8 cellular contexts compared by ENCODE assay signal in the genomic region with DNA sequence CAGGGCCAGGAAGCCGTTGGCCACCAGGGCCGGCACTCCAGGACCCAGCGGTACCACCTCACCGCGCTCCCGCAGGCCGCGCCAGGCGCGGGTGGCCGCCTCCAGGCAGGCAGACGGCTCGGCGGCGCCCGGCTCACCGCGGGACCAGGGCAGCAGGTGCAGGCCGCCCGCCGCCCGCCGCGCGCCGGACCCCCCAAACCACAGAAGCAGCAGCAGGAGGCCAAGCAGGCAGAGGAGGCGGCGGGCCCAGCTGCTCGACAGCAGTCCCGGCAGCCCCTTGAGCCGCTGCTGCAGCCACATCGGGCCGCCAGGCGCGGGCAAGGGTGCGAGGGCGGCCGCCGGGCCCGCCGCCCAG. TPM values are rescaled to one million over a fixed set of nuclear protein-coding genes. Genes with fewer than 3 reads are reported as not detected.
DNase-seq lines count a peak whose midpoint lies in the region; ATAC-seq and TF ChIP-seq lines count a peak whose summit lies in the region.

No MANE protein-coding gene starts in this region.

- H3K9me3 Mint-ChIP-seq in activated naive CD4-positive, alpha-beta T cell treated with anti-CD3 and anti-CD28 coated beads, Interleukin-2, amount 50 U/mL, for 24 hours: no peaks in the 10 kb centered on the region
- no peaks in the 10 kb centered on the region for H3K9me3 Mint-ChIP-seq in naive thymus-derived CD8-positive, alpha-beta T cell

- H3K36me3 Mint-ChIP-seq in activated naive CD4-positive, alpha-beta T cell treated with anti-CD3 and anti-CD28 coated beads, Interleukin-2, amount 50 U/mL, for 24 hours: peaks cover 8% of the 10 kb centered on the region
- H3K36me3 Mint-ChIP-seq in naive thymus-derived CD8-positive, alpha-beta T cell: peaks cover 0 to 30% (median 7%) of the 10 kb centered on the region in 3 donors

- DNase-seq in activated naive CD4-positive, alpha-beta T cell treated with Interleukin-2 at 50 U/mL for 16 hours: no peak
- no peak for DNase-seq in choroid plexus epithelial cell (ENCODE audit: low read depth)
- DNase-seq in naive thymus-derived CD8-positive, alpha-beta T cell: peak in 2 of 10 donors; percentile 4 to 19
- DNase-seq in DMS114 treated with DMSO at 0.1 percent for 48 hours (lab: John Stamatoyannopoulos, UW; ENCODE audit: unreplicated experiment): no peak
- no peak for DNase-seq in NCI-H748 treated with DMSO at 0.1 percent for 48 hours (lab: John Stamatoyannopoulos, UW)
- no peak for DNase-seq in central memory CD4-positive, alpha-beta T cell

- H3K4me3 ChIP-seq in choroid plexus epithelial cell (ENCODE audit: low read depth, low read length): peak overlapping the region; percentile 63

- peak overlapping the region; percentile 86 for H3K4me3 Mint-ChIP-seq in activated naive CD4-positive, alpha-beta T cell treated with anti-CD3 and anti-CD28 coated beads, Interleukin-2, amount 50 U/mL, for 24 hours
- H3K4me3 Mint-ChIP-seq in naive thymus-derived CD8-positive, alpha-beta T cell: peak overlapping the region in 2 of 10 donors; percentile 18 to 84

- ATAC-seq in HG03571 (IDR thresholded peaks at IDR 0.05; ENCODE audit: unreplicated experiment): peak; percentile 33
- ATAC-seq in naive thymus-derived CD8-positive, alpha-beta T cell: peak; percentile 50 to 55

- no peaks in the 10 kb centered on the region for H3K27me3 Mint-ChIP-seq in activated naive CD4-positive, alpha-beta T cell treated with anti-CD3 and anti-CD28 coated beads, Interleukin-2, amount 50 U/mL, for 24 hours
- no peaks in the 10 kb centered on the region for H3K27me3 Mint-ChIP-seq in naive thymus-derived CD8-positive, alpha-beta T cell

- no peak for TF ChIP-seq CTCF in choroid plexus epithelial cell (conservative IDR thresholded peaks at IDR 0.05; ENCODE audit: low read depth, low read length)

- H3K4me1 Mint-ChIP-seq in activated naive CD4-positive, alpha-beta T cell treated with anti-CD3 and anti-CD28 coated beads, Interleukin-2, amount 50 U/mL, for 24 hours: peaks cover 36% of the 10 kb centered on the region
- peaks cover 16 to 46% (median 36%) of the 10 kb centered on the region in 4 donors for H3K4me1 Mint-ChIP-seq in naive thymus-derived CD8-positive, alpha-beta T cell

- POLR2A ChIA-PET in naive thymus-derived CD8-positive, alpha-beta T cell (lab: Charles Lee): interaction anchor here (2.1 kb wide), 1 partner anchor 17 kb away, joined by 65 read pairs; no protein-coding TSS in a partner anchor

- H3K27ac Mint-ChIP-seq in activated naive CD4-positive, alpha-beta T cell treated with anti-CD3 and anti-CD28 coated beads, Interleukin-2, amount 50 U/mL, for 24 hours: no peak overlapping the region
- H3K27ac Mint-ChIP-seq in naive thymus-derived CD8-positive, alpha-beta T cell: peak overlapping the region in 1 of 10 donors; percentile 81

RNA-seq across cellular contexts. Expression of a gene that starts 0.3 kb away (rescaled TPM):
- 10 to 100 TPM; 26.8 to 27.9 TPM for total RNA-seq in naive thymus-derived CD8-positive, alpha-beta T cell
- 10 to 100 TPM; 19.6 to 51.6 (median 38.0) TPM for polyA plus RNA-seq in naive thymus-derived CD8-positive, alpha-beta T cell

RNA-seq across cellular contexts. Expression of a gene that starts 8.6 kb away (rescaled TPM):
- total RNA-seq in naive thymus-derived CD8-positive, alpha-beta T cell: 1 to 10 TPM; 4.5 to 5.0 TPM
- polyA plus RNA-seq in naive thymus-derived CD8-positive, alpha-beta T cell: 1 to 10 TPM; 5.0 to 7.9 (median 5.7) TPM

RNA-seq across cellular contexts. Expression of a gene that starts 54.3 kb away (rescaled TPM):
- total RNA-seq in naive thymus-derived CD8-positive, alpha-beta T cell: 10 to 100 TPM; 47.1 to 49.9 TPM
- polyA plus RNA-seq in naive thymus-derived CD8-positive, alpha-beta T cell: 10 to 100 TPM; 29.1 to 38.0 (median 29.5) TPM
